12 cellular contexts compared by ENCODE assay signal in genomic region chr11:76184551-76184993, GRCh38. TPM values are rescaled to one million over a fixed set of nuclear protein-coding genes. Genes with fewer than 3 reads are reported as not detected.
DNase-seq lines count a peak whose midpoint lies in the region; ATAC-seq and TF ChIP-seq lines count a peak whose summit lies in the region.
"Had no signal": no experiment of that assay in that cellular context is flagged by ENCODE, and none has a peak within 500 bp of the region (broad histone marks: within the 10 kb centered on the region; RNA-seq: fewer than 3 reads in every experiment).

No MANE protein-coding gene starts in this region.

- peaks cover 22% of the 10 kb centered on the region for H3K4me1 ChIP-seq in SJCRH30
- H3K4me1 ChIP-seq in gastrocnemius medialis = peaks cover 19 to 29% of the 10 kb centered on the region in 2 donors

- peak; percentile 52 for DNase-seq in HFFc6
- peak; percentile 82 to 88 for DNase-seq in SJCRH30
- DNase-seq in left ventricle myocardium superior = no peak
- no peak for DNase-seq in gastrocnemius medialis
- DNase-seq in NOMO-1 treated with DMSO at 0.1 percent for 48 hours (lab: John Stamatoyannopoulos, UW; ENCODE audit: unreplicated experiment) = no peak
- DNase-seq in NCI-H1417 treated with DMSO at 0.1 percent for 48 hours (lab: John Stamatoyannopoulos, UW) = no peak
- DNase-seq: CD4-positive, CD25-positive, alpha-beta regulatory T cell; NCI-H510A treated with DMSO at 0.1 percent for 48 hours; WERI-Rb-1 had no signal

- no peaks in the 10 kb centered on the region for H3K27me3 ChIP-seq in SJCRH30
- H3K27me3 ChIP-seq in gastrocnemius medialis = no peaks in the 10 kb centered on the region

- H3K4me3 ChIP-seq in SJCRH30 (no peak overlapping the region), gastrocnemius medialis (no peak overlapping the region)

- H3K36me3 Mint-ChIP-seq in HFFc6 (ENCODE audit: low read depth) = no peaks in the 10 kb centered on the region
- H3K36me3 Mint-ChIP-seq: activated naive CD8-positive, alpha-beta T cell; CD4-positive, CD25-positive, alpha-beta regulatory T cell had no signal

- H3K36me3 ChIP-seq in SJCRH30 (no peaks in the 10 kb centered on the region), gastrocnemius medialis (no peaks in the 10 kb centered on the region)
- H3K36me3 ChIP-seq: WERI-Rb-1 had no signal

- H3K4me1 Mint-ChIP-seq in HFFc6 (ENCODE audit: low read depth) = peaks cover 32% of the 10 kb centered on the region
- H3K4me1 Mint-ChIP-seq: CD4-positive, CD25-positive, alpha-beta regulatory T cell had no signal

- H3K9me3 ChIP-seq in SJCRH30 (replicated peaks) (no peaks in the 10 kb centered on the region), gastrocnemius medialis (no peaks in the 10 kb centered on the region)

- no peaks in the 10 kb centered on the region for H3K9me3 Mint-ChIP-seq in HFFc6
- H3K9me3 Mint-ChIP-seq: CD4-positive, CD25-positive, alpha-beta regulatory T cell had no signal

- ATAC-seq in left ventricle myocardium superior (peak; percentile 36), gastrocnemius medialis (no peak), HG02870 (IDR thresholded peaks at IDR 0.05; ENCODE audit: unreplicated experiment) (no peak)

- no peak overlapping the region for H3K27ac Mint-ChIP-seq in HFFc6
- H3K27ac Mint-ChIP-seq: activated naive CD8-positive, alpha-beta T cell; CD4-positive, CD25-positive, alpha-beta regulatory T cell had no signal

- H3K27ac ChIP-seq in SJCRH30 (peak overlapping the region; percentile 14), gastrocnemius medialis (peak overlapping the region in 3 of 4 donors; percentile 86 to 90 (median 89))

- no peak for TF ChIP-seq POLR2A in gastrocnemius medialis (IDR thresholded peaks at IDR 0.05)

- H3K27me3 Mint-ChIP-seq in HFFc6 (ENCODE audit: insufficient read depth) = peaks cover 26% of the 10 kb centered on the region
- H3K27me3 Mint-ChIP-seq: activated naive CD8-positive, alpha-beta T cell had no signal

- intact Hi-C loops in left ventricle myocardium superior (cut with micrococcal nuclease) (no loop called here), gastrocnemius medialis (cut with DNase I; ENCODE audit: low total_unique reads) (no loop called here)

- in situ Hi-C loops in gastrocnemius medialis (cut with MboI; ENCODE audit: low sequenced_read_pairs in 4 of 4) = no loop called here

- no peak overlapping the region for H3K4me3 Mint-ChIP-seq in HFFc6
- H3K4me3 Mint-ChIP-seq: activated naive CD8-positive, alpha-beta T cell had no signal

- no peak for TF ChIP-seq CTCF in HFFc6 (IDR thresholded peaks at IDR 0.05)
- TF ChIP-seq CTCF in gastrocnemius medialis (IDR thresholded peaks at IDR 0.05 in 4 of 5, conservative IDR thresholded peaks at IDR 0.05 in 1 of 5) = no peak

RNA-seq across cellular contexts. Expression of gene WNT11, which starts 21.7 kb away (rescaled TPM):
- not detected for total RNA-seq in HFFc6 (2021; fragmentation: NEBNext Ultra II Directional; extraction: Animal tissue kit (Norgen Biotek cat#: 25700))
- 26.8 and 27.5 TPM in 2 replicates for total RNA-seq in SJCRH30 (2014; rRNA removed; shearing (Covaris generic))
- 15.2 TPM for total RNA-seq in left ventricle myocardium superior
- 1 to 10 TPM; 2.9 to 6.5 (median 4.0) TPM for total RNA-seq in gastrocnemius medialis
- total RNA-seq: CD4-positive, CD25-positive, alpha-beta regulatory T cell; HT1080 had no signal

Comparison
In these comparisons a context has a peak if more than half of its experiments do, and no peak if none do; other contexts are left out.
1. DNase-seq: peak in HFFc6 (single experiment) and SJCRH30 (2 of 2); none in left ventricle myocardium superior (single experiment), gastrocnemius medialis (0 of 2), NOMO-1 treated with DMSO at 0.1 percent for 48 hours (single experiment) and NCI-H1417 treated with DMSO at 0.1 percent for 48 hours (single experiment).